In the genomic region with DNA sequence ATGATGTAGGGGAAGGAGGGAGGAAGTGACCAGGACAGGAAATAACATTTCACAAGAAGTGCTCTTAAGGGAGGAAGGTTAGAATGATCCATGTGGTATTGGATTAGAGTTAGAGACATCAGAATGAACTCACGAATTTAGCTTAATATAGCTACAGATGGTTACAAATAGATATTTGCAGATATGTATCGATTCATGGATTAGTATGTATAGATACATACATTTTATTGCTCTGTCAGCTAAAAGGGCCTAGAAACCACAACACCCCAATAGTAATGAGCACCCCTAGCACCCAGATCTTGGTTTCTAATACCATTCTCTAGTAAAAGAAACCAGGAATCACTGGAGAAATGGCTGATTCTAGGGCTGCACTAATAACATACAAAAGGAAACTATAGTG, we compare ENCODE assay signal across 24 cellular contexts. TPM values are rescaled to one million over a fixed set of nuclear protein-coding genes. Genes with fewer than 3 reads are reported as not detected.
DNase-seq lines count a peak whose midpoint lies in the region; ATAC-seq, FAIRE-seq and TF ChIP-seq lines count a peak whose summit lies in the region.
"Had no signal": no experiment of that assay in that cellular context is flagged by ENCODE, and none has a peak within 500 bp of the region (broad histone marks: within the 10 kb centered on the region; RNA-seq: fewer than 3 reads in every experiment).

No MANE protein-coding gene starts in this region.

- no peak for TF ChIP-seq POLR2A in K562 (conservative IDR thresholded peaks at IDR 0.05)

- POLR2A ChIA-PET in K562 (lab: Yijun Ruan, JAX), result no interaction called here

- H3K27me3 ChIP-seq in K562 (ENCODE audit: control insufficient read depth in 2 of 2, insufficient read depth in 2 of 2, low read length in 2 of 2), result peaks cover 0 to 3% of the 10 kb centered on the region in 2 experiments; a peak in 2 of 5 replicates
- H3K27me3 ChIP-seq: BE2C; BLaER1 treated with 17β-estradiol and CSF1 and Interleukin-3, amounts not matched to agents 10 nM and 100 nM had no signal

- intact Hi-C loops in K562 (cut with micrococcal nuclease), result no loop called here

- peaks cover 7% of the 10 kb centered on the region for H3K27me3 Mint-ChIP-seq in stimulated activated naive CD8-positive, alpha-beta T cell treated with anti-CD3 and anti-CD28 coated beads, Interleukin-15, Interleukin-2, amounts not matched to agents 100 ng/mL and 50 ng/mL, for 24 hours
- H3K27me3 Mint-ChIP-seq in stimulated activated naive CD8-positive, alpha-beta T cell treated with anti-CD3 and anti-CD28 coated beads, Interleukin-15, amount 100 ng/mL, for 72 hours, result peaks cover 10% of the 10 kb centered on the region

- TF ChIP-seq CTCF in K562 (IDR thresholded peaks at IDR 0.05 in 2 of 3, conservative IDR thresholded peaks at IDR 0.05 in 1 of 3; ENCODE audit: insufficient read depth in 2 of 3, low read depth in 1 of 3, low read length in 3 of 3), result no peak

- no peaks in the 10 kb centered on the region for H4K20me1 ChIP-seq in K562 (replicated peaks; ENCODE audit: control insufficient read depth, insufficient read depth, low read length)
- H4K20me1 ChIP-seq: BLaER1 treated with 17β-estradiol and CSF1 and Interleukin-3, amounts not matched to agents 10 nM and 100 nM had no signal

- in situ Hi-C loops in K562 (cut with MboI), result no loop called here

- TF ChIP-seq EP300 in K562 (IDR thresholded peaks at IDR 0.05; ENCODE audit: low read length), result no peak

- no peak overlapping the region for H3K27ac ChIP-seq in K562 (ENCODE audit: extremely low read depth, low read depth, low read length)
- H3K27ac ChIP-seq: BLaER1 treated with 17β-estradiol and CSF1 and Interleukin-3, amounts not matched to agents 10 nM and 100 nM had no signal

- H3K9me1 ChIP-seq in K562 (ENCODE audit: control insufficient read depth, insufficient read depth, low read length), result no peaks in the 10 kb centered on the region

- H3K36me3 Mint-ChIP-seq in stimulated activated naive CD8-positive, alpha-beta T cell treated with anti-CD3 and anti-CD28 coated beads, Interleukin-15, Interleukin-2, amounts not matched to agents 100 ng/mL and 50 ng/mL, for 24 hours (ENCODE audit: low read depth), result no peaks in the 10 kb centered on the region
- H3K36me3 Mint-ChIP-seq: CD14-positive monocyte; CD8-positive, alpha-beta memory T cell had no signal

- no peak overlapping the region for H3K4me3 ChIP-seq in K562
- H3K4me3 ChIP-seq: BLaER1 treated with 17β-estradiol and CSF1 and Interleukin-3, amounts not matched to agents 10 nM and 100 nM; HAP-1 had no signal

- peak overlapping the region; percentile 50 for H3K27ac Mint-ChIP-seq in stimulated activated naive CD8-positive, alpha-beta T cell treated with anti-CD3 and anti-CD28 coated beads, Interleukin-15, Interleukin-2, amounts not matched to agents 100 ng/mL and 50 ng/mL, for 24 hours
- no peak overlapping the region for H3K27ac Mint-ChIP-seq in stimulated activated naive CD8-positive, alpha-beta T cell treated with anti-CD3 and anti-CD28 coated beads, Interleukin-15, amount 100 ng/mL, for 72 hours
- H3K27ac Mint-ChIP-seq: CD14-positive monocyte; CD4-positive, alpha-beta T cell; CD8-positive, alpha-beta memory T cell had no signal

- no peaks in the 10 kb centered on the region for H3K9me3 Mint-ChIP-seq in stimulated activated naive CD8-positive, alpha-beta T cell treated with anti-CD3 and anti-CD28 coated beads, Interleukin-15, Interleukin-2, amounts not matched to agents 100 ng/mL and 50 ng/mL, for 24 hours
- H3K9me3 Mint-ChIP-seq in stimulated activated naive CD8-positive, alpha-beta T cell treated with anti-CD3 and anti-CD28 coated beads, Interleukin-15, amount 100 ng/mL, for 72 hours, result peaks cover 0 to 11% of the 10 kb centered on the region in 2 donors
- H3K9me3 Mint-ChIP-seq: CD4-positive, alpha-beta T cell had no signal

- FAIRE-seq in HTR-8/SVneo (lab: Jason Lieb, UNC) (peak; percentile 51), K562 (lab: Jason Lieb, UNC) (no peak)
- FAIRE-seq: A204.1, D721Med, GM12891, GM18507, H54 had no signal

- no peak overlapping the region for H3K4me3 Mint-ChIP-seq in stimulated activated naive CD8-positive, alpha-beta T cell treated with anti-CD3 and anti-CD28 coated beads, Interleukin-15, Interleukin-2, amounts not matched to agents 100 ng/mL and 50 ng/mL, for 24 hours
- no peak overlapping the region for H3K4me3 Mint-ChIP-seq in stimulated activated naive CD8-positive, alpha-beta T cell treated with anti-CD3 and anti-CD28 coated beads, Interleukin-15, amount 100 ng/mL, for 72 hours
- H3K4me3 Mint-ChIP-seq: CD14-positive monocyte; CD4-positive, alpha-beta T cell; CD8-positive, alpha-beta memory T cell had no signal

- H3K4me2 ChIP-seq in K562 (ENCODE audit: insufficient read depth, low read length), result no peak overlapping the region
- H3K4me2 ChIP-seq: BLaER1 treated with 17β-estradiol and CSF1 and Interleukin-3, amounts not matched to agents 10 nM and 100 nM had no signal

- peaks cover 0 to 2% of the 10 kb centered on the region in 2 experiments; a peak in 1 of 5 replicates for H3K4me1 ChIP-seq in K562 (replicated peaks in 1 of 2; ENCODE audit: control insufficient read depth in 2 of 2, insufficient read depth in 2 of 2, low read length in 2 of 2)
- H3K4me1 ChIP-seq: BE2C; BLaER1 treated with 17β-estradiol and CSF1 and Interleukin-3, amounts not matched to agents 10 nM and 100 nM; HAP-1 had no signal

- no peaks in the 10 kb centered on the region for H3K36me3 ChIP-seq in K562 (ENCODE audit: control insufficient read depth, insufficient read depth, low read length)
- H3K36me3 ChIP-seq: BE2C; BLaER1 treated with 17β-estradiol and CSF1 and Interleukin-3, amounts not matched to agents 10 nM and 100 nM; HAP-1 had no signal

- BruUV-seq in K562 (replicated peaks; lab: Mats Ljungman, UMichigan), result no TSS peak

- H2AFZ ChIP-seq in K562 (ENCODE audit: low read depth, low read length), result no peak overlapping the region

- WGBS in K562 (ENCODE audit: insufficient coverage, low coverage, missing lambda C conversion rate), result 23% methylated on average over 2 of the region's 2 CpGs

- no peaks in the 10 kb centered on the region for H3K4me1 Mint-ChIP-seq in stimulated activated naive CD8-positive, alpha-beta T cell treated with anti-CD3 and anti-CD28 coated beads, Interleukin-15, Interleukin-2, amounts not matched to agents 100 ng/mL and 50 ng/mL, for 24 hours (ENCODE audit: low read depth)
- H3K4me1 Mint-ChIP-seq in stimulated activated naive CD8-positive, alpha-beta T cell treated with anti-CD3 and anti-CD28 coated beads, Interleukin-15, amount 100 ng/mL, for 72 hours, result no peaks in the 10 kb centered on the region
- H3K4me1 Mint-ChIP-seq: CD14-positive monocyte; CD8-positive, alpha-beta memory T cell had no signal

- no peaks in the 10 kb centered on the region for H3K79me2 ChIP-seq in K562 (ENCODE audit: control insufficient read depth, insufficient read depth, low read length)

- TF ChIP-seq RAD21 in K562 (CRISPR knock-in tag; conservative IDR thresholded peaks at IDR 0.05 in 1 of 2, IDR thresholded peaks at IDR 0.05 in 1 of 2), result no peak

- no peak overlapping the region for H3K9ac ChIP-seq in K562 (ENCODE audit: insufficient read depth in 1 of 2, low read depth in 2 of 2, low read length in 2 of 2)
- H3K9ac ChIP-seq: BLaER1 treated with 17β-estradiol and CSF1 and Interleukin-3, amounts not matched to agents 10 nM and 100 nM had no signal

- no peak for ATAC-seq in stimulated activated naive CD8-positive, alpha-beta T cell treated with anti-CD3 and anti-CD28 coated beads, Interleukin-15, amount 100 ng/mL, for 72 hours
- ATAC-seq in K562, result no peak

- H3K9me3 ChIP-seq in K562 (replicated peaks; ENCODE audit: control insufficient read depth, insufficient read depth, low read depth, low read length), result no peaks in the 10 kb centered on the region; the same call in 1 of the 2 replicates
- H3K9me3 ChIP-seq: HAP-1 had no signal

- DNase-seq in stimulated activated naive CD8-positive, alpha-beta T cell treated with anti-CD3 and anti-CD28 coated beads, Interleukin-15, amount 100 ng/mL, for 72 hours, result no peak
- no peak for DNase-seq in HTR-8/SVneo (ENCODE audit: insufficient read length, low spot score)
- DNase-seq in K562 (ENCODE audit: extremely low read depth in 1 of 4, low spot score in 3 of 4), result no peak
- no peak for DNase-seq in NCI-H524 treated with DMSO at 0.1 percent for 48 hours (lab: John Stamatoyannopoulos, UW)
- no peak for DNase-seq in A172 (ENCODE audit: low spot score)
- DNase-seq: ACHN; AML-193; BE2C; CD4-positive, alpha-beta T cell; CD8-positive, alpha-beta memory T cell; DMS 273 treated with DMSO at 0.1 percent for 48 hours; DMS53; DMS79 treated with DMSO at 0.1 percent for 48 hours; GF-D8; GOT3 had no signal

- CTCF ChIA-PET in K562 (lab: Yijun Ruan, JAX; ENCODE audit: low intra/inter-chr PET ratio), result no interaction called here

TF ChIP-seq in K562, 482 proteins besides CTCF, POLR2A, EP300 and RAD21 (continues in another document):
- TF ChIP-seq C11orf30 (IDR thresholded peaks at IDR 0.05; ENCODE audit: low read depth), result peak; percentile 41; the same call in 1 of the 2 replicates
- peak; percentile 41; the same call in 1 of the 2 replicates for TF ChIP-seq MAFK (IDR thresholded peaks at IDR 0.05; ENCODE audit: low read length)
- TF ChIP-seq RB1 (IDR thresholded peaks at IDR 0.05; ENCODE audit: low read depth), result no peak
- TF ChIP-seq MAFF (IDR thresholded peaks at IDR 0.05; ENCODE audit: low read length), result peak; percentile 38; the same call in 1 of the 2 replicates
- no peak for TF ChIP-seq TCF7 (IDR thresholded peaks at IDR 0.05; ENCODE audit: borderline replicate concordance)
- TF ChIP-seq SREBF1 (IDR thresholded peaks at IDR 0.05; ENCODE audit: borderline replicate concordance, low read depth, low read length), result no peak
- no peak for TF ChIP-seq GTF2E2 (tag; IDR thresholded peaks at IDR 0.05)

RNA-seq across cellular contexts. Expression of gene LTBP1, which starts 59.6 kb away (rescaled TPM):
- 48.1 and 65.2 TPM in 2 replicates for total RNA-seq in K562 (2011; cell fraction: chromatin; rRNA removed; ENCODE audit: low replicate concordance)
- total RNA-seq in K562 (2011; cell fraction: nucleolus; rRNA removed), result 41.1 and 45.5 TPM in 2 replicates
- 41.8 and 50.5 TPM in 2 replicates for total RNA-seq in K562 (2011; cell fraction: nucleoplasm; rRNA removed)
- total RNA-seq in K562 (2014; rRNA removed) (8.2 and 10.4 TPM in 2 replicates), K562 (2014; rRNA removed; fragmentation: Illumina TruSeq; extraction: Trizol) (7.9 and 8.5 TPM in 2 replicates), K562 (2015; rRNA removed; fragmentation: Illumina TruSeq; extraction: Trizol) (3.6 and 3.8 TPM in 2 replicates), K562 (2021) (12.8 and 13.6 TPM in 2 replicates)
- polyA plus RNA-seq in K562 (2011; rRNA removed) (12.2 and 16.4 TPM in 2 replicates), K562 (2014; fragmentation: Illumina TruSeq; extraction: Trizol) (9.7 and 12.0 TPM in 2 replicates), K562 (2014; fragmentation: Nextera tagmentation; extraction: Ambion mirVana) (1 to 10 TPM; 4.3 to 5.2 TPM), K562 (2014; rRNA removed) (6.7 and 7.0 TPM in 2 replicates)
- polyA plus RNA-seq in K562 (2011; cell fraction: cytosol; rRNA removed), result 11.4 and 13.9 TPM in 2 replicates
- polyA plus RNA-seq in K562 (2011; cell fraction: nucleus; rRNA removed), result 9.9 and 15.8 TPM in 2 replicates
- 6.6 and 7.6 TPM in 2 replicates for polyA plus RNA-seq in K562 (2012)
- 39.9 and 55.1 TPM in 2 replicates for polyA minus RNA-seq in K562 (2011; rRNA and poly(A)+ RNA removed)
- polyA minus RNA-seq in K562 (2011; cell fraction: cytosol; rRNA and poly(A)+ RNA removed), result 19.4 and 29.2 TPM in 2 replicates
- polyA minus RNA-seq in K562 (2011; cell fraction: nucleus; rRNA and poly(A)+ RNA removed), result 15.8 and 17.2 TPM in 2 replicates
- total RNA-seq in A172 (2014; rRNA removed; shearing (Covaris generic)), result 12.1 and 14.0 TPM in 2 replicates
- total RNA-seq: CD8-positive, alpha-beta memory T cell had no signal
- polyA plus RNA-seq: CD8-positive, alpha-beta memory T cell had no signal
